Comparison of ENCODE assay signal across 1 cellular context in genomic region chr10:56823849-56824248, GRCh38.
TF ChIP-seq lines count a peak whose summit lies in the region.

No MANE protein-coding gene starts in this region.

TF ChIP-seq in GM23338, 12 proteins besides CTCF, POLR2A, EP300 and RAD21 (continued from another document):
- TF ChIP-seq EZH2phosphoT487 (IDR thresholded peaks at IDR 0.05; ENCODE audit: unreplicated experiment) (no peak), ZNF331 (CRISPR knock-in tag; IDR thresholded peaks at IDR 0.05; ENCODE audit: low read depth) (no peak), ETS1 (IDR thresholded peaks at IDR 0.05) (no peak), NANOG (IDR thresholded peaks at IDR 0.05; ENCODE audit: borderline replicate concordance) (no peak), CREB1 (CRISPR knock-in tag; IDR thresholded peaks at IDR 0.05; ENCODE audit: low read depth) (no peak), ZNF114 (CRISPR knock-in tag; IDR thresholded peaks at IDR 0.05) (no peak)
